Comparison of ENCODE assay signal across 8 cellular contexts in genomic region chr20:32359633-32360332, GRCh38. TPM values are rescaled to one million over a fixed set of nuclear protein-coding genes. Genes with fewer than 3 reads are reported as not detected.
DNase-seq lines count a peak whose midpoint lies in the region; ATAC-seq, FAIRE-seq and TF ChIP-seq lines count a peak whose summit lies in the region.

No MANE protein-coding gene starts in this region.

- peak; percentile 69 for FAIRE-seq in K562 (lab: Jason Lieb, UNC)

- H2BK120ac ChIP-seq in IMR-90 (ENCODE audit: low read depth, low read length), result peak overlapping the region; percentile 47; the same call in 1 of the 2 replicates

- in situ Hi-C loops in IMR-90 (cut with MboI; ENCODE audit: low sequenced_read_pairs), result no loop called here
- in situ Hi-C loops in K562 (cut with MboI), result no loop called here

- 0 out of 3 replicates have a peak overlapping the region, but pooled peaks have one; percentile 31 for H2BK15ac ChIP-seq in IMR-90 (ENCODE audit: low read depth, low read length)

- peak overlapping the region; percentile 84 for H3K4me3 ChIP-seq in BLaER1
- peak overlapping the region; percentile 92 for H3K4me3 ChIP-seq in IMR-90 (ENCODE audit: insufficient read depth, low read depth, low read length)
- peak overlapping the region; percentile 96 for H3K4me3 ChIP-seq in K562
- peak overlapping the region; percentile 87 to 96 (median 92) for H3K4me3 ChIP-seq in right lobe of liver
- peak overlapping the region; percentile 14 to 89 (median 56) for H3K4me3 ChIP-seq in thyroid gland (replicated peaks in 1 of 3)

- peak overlapping the region in 1 of 2 experiments; percentile 82; a peak in 2 of 4 replicates for H4K8ac ChIP-seq in IMR-90 (ENCODE audit: low read depth in 2 of 2, low read length in 2 of 2)

- POLR2A ChIA-PET in IMR-90 (lab: Charles Lee; ENCODE audit: unreplicated experiment) (no interaction called here), K562 (lab: Yijun Ruan, JAX) (interaction anchor here (0.6 to 2.2 kb wide), 19 partner anchors 9 to 219 kb away, joined by 3 to 16 read pairs (median 4); no protein-coding TSS in a partner anchor)

- peak overlapping the region; percentile 53 for H3K56ac ChIP-seq in IMR-90 (ENCODE audit: extremely low read depth, insufficient read depth, low read length)

- peak overlapping the region; percentile 99 for H3K9ac ChIP-seq in BLaER1
- peak overlapping the region; percentile 78 for H3K9ac ChIP-seq in IMR-90 (ENCODE audit: low read depth, low read length)
- peak overlapping the region; percentile 94 to 98 for H3K9ac ChIP-seq in K562 (ENCODE audit: insufficient read depth in 1 of 2, low read depth in 2 of 2, low read length in 2 of 2)

- H3K4me2 ChIP-seq in BLaER1 (peak overlapping the region; percentile 91), IMR-90 (ENCODE audit: low read depth, low read length) (peak overlapping the region; percentile 78), K562 (ENCODE audit: insufficient read depth, low read length) (peak overlapping the region; percentile 99)

- peaks cover 65% of the 10 kb centered on the region for H3K79me2 ChIP-seq in K562 (ENCODE audit: control insufficient read depth, insufficient read depth, low read length)

- no peak overlapping the region for H4K91ac ChIP-seq in IMR-90 (ENCODE audit: insufficient read depth, low read depth, low read length)

- CTCF ChIA-PET in IMR-90 (lab: Yijun Ruan, JAX), result interaction anchor here (0.9 to 1.1 kb wide), 2 partner anchors 14 to 25 kb away, joined by 4 to 5 read pairs; no protein-coding TSS in a partner anchor
- CTCF ChIA-PET in K562 (lab: Yijun Ruan, JAX; ENCODE audit: low intra/inter-chr PET ratio), result interaction anchor here (0.6 kb wide), 1 partner anchor 30 kb away, joined by 3 read pairs; no protein-coding TSS in a partner anchor

- TF ChIP-seq CTCF in IMR-90 (conservative IDR thresholded peaks at IDR 0.05; ENCODE audit: low read depth, low read length) (no peak), K562 (IDR thresholded peaks at IDR 0.05 in 2 of 3, conservative IDR thresholded peaks at IDR 0.05 in 1 of 3; ENCODE audit: insufficient read depth in 2 of 3, low read depth in 1 of 3, low read length in 3 of 3) (no peak), right lobe of liver (IDR thresholded peaks at IDR 0.05) (no peak), thyroid gland (IDR thresholded peaks at IDR 0.05) (no peak)

- dilution Hi-C loops in IMR-90 (cut with HindIII; ENCODE audit: low sequenced_read_pairs, unreplicated experiment), result no loop called here

- H2BK5ac ChIP-seq in IMR-90 (ENCODE audit: low read depth, low read length, poor library complexity, severe bottlenecking), result peak overlapping the region; percentile 100

- H3K23ac ChIP-seq in IMR-90 (ENCODE audit: low read depth, low read length), result peak overlapping the region; percentile 97

- H3K9me1 ChIP-seq in IMR-90 (ENCODE audit: insufficient read depth, low read length), result peaks cover 16% of the 10 kb centered on the region
- H3K9me1 ChIP-seq in K562 (ENCODE audit: control insufficient read depth, insufficient read depth, low read length), result peaks cover 3% of the 10 kb centered on the region

- H3K36me3 ChIP-seq in BLaER1 (peaks cover 14% of the 10 kb centered on the region; the same call in 1 of the 2 replicates), IMR-90 (ENCODE audit: control insufficient read depth, insufficient read depth, low read length) (no peaks in the 10 kb centered on the region; the same call in 1 of the 2 replicates), K562 (ENCODE audit: control insufficient read depth, insufficient read depth, low read length) (peaks cover 22% of the 10 kb centered on the region; the same call in 2 of the 3 replicates), right lobe of liver (no peaks in the 10 kb centered on the region), thyroid gland (no peaks in the 10 kb centered on the region)

- ATAC-seq in IMR-90 (ENCODE audit: low read depth), result no peak
- ATAC-seq in K562, result no peak
- ATAC-seq in right lobe of liver, result no peak

- H3K27ac ChIP-seq in BLaER1, result peak overlapping the region; percentile 99
- peak overlapping the region; percentile 53 for H3K27ac ChIP-seq in IMR-90 (ENCODE audit: insufficient read depth, low read length)
- peak overlapping the region; percentile 99 for H3K27ac ChIP-seq in K562 (ENCODE audit: extremely low read depth, low read depth, low read length)
- H3K27ac ChIP-seq in right lobe of liver, result peak overlapping the region; percentile 84 to 97 (median 94)
- H3K27ac ChIP-seq in thyroid gland, result peak overlapping the region; percentile 82 to 96 (median 95)

- H3K79me1 ChIP-seq in IMR-90 (ENCODE audit: low read depth in 1 of 2, low read length in 2 of 2), result peaks cover 5 to 44% of the 10 kb centered on the region in 2 experiments; a peak in 2 of 4 replicates

- H2AK5ac ChIP-seq in IMR-90 (ENCODE audit: low read depth, low read length), result peak overlapping the region; percentile 86

- H4K5ac ChIP-seq in IMR-90 (ENCODE audit: low read depth, low read length), result no peak overlapping the region

- TF ChIP-seq EP300 in K562 (IDR thresholded peaks at IDR 0.05; ENCODE audit: low read length), result no peak

- peaks cover 59% of the 10 kb centered on the region for H4K20me1 ChIP-seq in BLaER1
- peaks cover 65% of the 10 kb centered on the region for H4K20me1 ChIP-seq in IMR-90 (ENCODE audit: insufficient read depth, low read length)
- peaks cover 33% of the 10 kb centered on the region for H4K20me1 ChIP-seq in K562 (replicated peaks; ENCODE audit: control insufficient read depth, insufficient read depth, low read length)

- peak overlapping the region; percentile 96 for H2AK9ac ChIP-seq in IMR-90 (replicated peaks; ENCODE audit: low read depth, low read length, poor library complexity)

- DNase-seq in IMR-90, result peak; percentile 31
- peak in 1 of 4 experiments; percentile 48 for DNase-seq in K562 (ENCODE audit: extremely low read depth in 1 of 4, low spot score in 3 of 4)
- DNase-seq in right lobe of liver, result no peak
- no peak for DNase-seq in thyroid gland
- no peak for DNase-seq in amniotic stem cell (lab: John Stamatoyannopoulos, UW)
- DNase-seq in COLO668 (lab: John Stamatoyannopoulos, UW; ENCODE audit: unreplicated experiment), result no peak
- no peak for DNase-seq in NCI-H1436 (lab: John Stamatoyannopoulos, UW)

- peak overlapping the region; percentile 89 for H3K4ac ChIP-seq in IMR-90 (ENCODE audit: low read depth, low read length)

- WGBS in IMR-90 (ENCODE audit: extremely low coverage in 2 of 2, insufficient read length in 1 of 2), 2 experiments, result no CpG with 5 or more reads among the region's 11 CpGs
- WGBS in K562 (ENCODE audit: insufficient coverage, low coverage, missing lambda C conversion rate), result 4% methylated on average over 11 of the region's 11 CpGs
- WGBS in right lobe of liver (ENCODE audit: insufficient coverage, low coverage, low lambda C conversion rate, missing lambda C conversion rate), result 4% methylated on average over 11 of the region's 11 CpGs
- WGBS in thyroid gland, 2 donors, result 6 to 7% methylated on average over 11 of the region's 11 CpGs

- peak; percentile 25; the same call in 1 of the 2 replicates for TF ChIP-seq POLR2A in IMR-90 (IDR thresholded peaks at IDR 0.05; ENCODE audit: low read depth, low read length)
- no peak for TF ChIP-seq POLR2A in K562 (conservative IDR thresholded peaks at IDR 0.05)
- no peak for TF ChIP-seq POLR2A in right lobe of liver (IDR thresholded peaks at IDR 0.05)
- no peak for TF ChIP-seq POLR2A in thyroid gland (IDR thresholded peaks at IDR 0.05)

- no peak overlapping the region for H2AFZ ChIP-seq in IMR-90 (replicated peaks; ENCODE audit: low read length, poor library complexity)
- H2AFZ ChIP-seq in K562 (ENCODE audit: low read depth, low read length), result peak overlapping the region; percentile 67

- peak overlapping the region; percentile 8; the same call in 1 of the 2 replicates for H2BK20ac ChIP-seq in IMR-90 (ENCODE audit: low read depth, low read length)

- BruUV-seq in IMR-90 (replicated peaks; lab: Mats Ljungman, UMichigan), result TSS peak; percentile 51
- BruUV-seq in K562 (replicated peaks; lab: Mats Ljungman, UMichigan), result TSS peak; percentile 57

- no peaks in the 10 kb centered on the region for H3K27me3 ChIP-seq in BLaER1
- no peaks in the 10 kb centered on the region for H3K27me3 ChIP-seq in IMR-90 (ENCODE audit: control insufficient read depth, insufficient read depth, low read length)
- no peaks in the 10 kb centered on the region for H3K27me3 ChIP-seq in K562 (ENCODE audit: control insufficient read depth in 2 of 2, insufficient read depth in 2 of 2, low read length in 2 of 2)
- no peaks in the 10 kb centered on the region for H3K27me3 ChIP-seq in right lobe of liver
- no peaks in the 10 kb centered on the region for H3K27me3 ChIP-seq in thyroid gland

- no peak for TF ChIP-seq RAD21 in IMR-90 (IDR thresholded peaks at IDR 0.05; ENCODE audit: low read length)
- TF ChIP-seq RAD21 in K562 (CRISPR knock-in tag; conservative IDR thresholded peaks at IDR 0.05 in 1 of 2, IDR thresholded peaks at IDR 0.05 in 1 of 2), result no peak

- H3K18ac ChIP-seq in IMR-90 (ENCODE audit: low read depth, low read length), result no peak overlapping the region

- H3K14ac ChIP-seq in IMR-90 (replicated peaks; ENCODE audit: low read depth, low read length), result peak overlapping the region; percentile 92

- H3K4me1 ChIP-seq in BLaER1, result peaks cover 71% of the 10 kb centered on the region
- peaks cover 3% of the 10 kb centered on the region for H3K4me1 ChIP-seq in IMR-90 (ENCODE audit: control insufficient read depth, insufficient read depth, low read length)
- H3K4me1 ChIP-seq in K562 (replicated peaks in 1 of 2; ENCODE audit: control insufficient read depth in 2 of 2, insufficient read depth in 2 of 2, low read length in 2 of 2), result peaks cover 17 to 33% of the 10 kb centered on the region in 2 experiments
- peaks cover 0 to 37% (median 13%) of the 10 kb centered on the region in 4 donors for H3K4me1 ChIP-seq in right lobe of liver
- peaks cover 33 to 53% of the 10 kb centered on the region in 2 donors for H3K4me1 ChIP-seq in thyroid gland

- no peaks in the 10 kb centered on the region for H3K9me3 ChIP-seq in BLaER1
- 0 out of 2 replicates have a peak, but pooled peaks cover 3% of the 10 kb centered on the region for H3K9me3 ChIP-seq in IMR-90 (ENCODE audit: control insufficient read depth, insufficient read depth, low read length)
- H3K9me3 ChIP-seq in K562 (replicated peaks; ENCODE audit: control insufficient read depth, insufficient read depth, low read depth, low read length), result no peaks in the 10 kb centered on the region
- no peaks in the 10 kb centered on the region for H3K9me3 ChIP-seq in right lobe of liver
- no peaks in the 10 kb centered on the region for H3K9me3 ChIP-seq in thyroid gland

- intact Hi-C loops in IMR-90 (cut with micrococcal nuclease), result loop anchor here (5.0 kb wide), 1 partner anchor 38 kb away; no protein-coding TSS in a partner anchor
- intact Hi-C loops in K562 (cut with micrococcal nuclease), result loop anchor here (2.0 to 10.0 kb wide), 4 partner anchors 37 to 223 kb away; partner anchors contain the start of genes PLAGL2 and POFUT1
- intact Hi-C loops in right lobe of liver (cut with DNase I), result loop anchor here in 1 of 2 donors (10.0 kb wide), 1 partner anchor 95 kb away; no protein-coding TSS in a partner anchor
- intact Hi-C loops in thyroid gland (cut with DNase I), result loop anchor here (5.0 to 10.0 kb wide), 2 partner anchors 95 to 123 kb away; no protein-coding TSS in a partner anchor

RNA-seq across cellular contexts. Expression of gene ASXL1, which starts 1.7 kb away (rescaled TPM):
- total RNA-seq in IMR-90 (2012; rRNA removed) (29.9 and 33.3 TPM in 2 replicates), K562 (2014; rRNA removed) (20.5 and 25.7 TPM in 2 replicates), K562 (2014; rRNA removed; fragmentation: Illumina TruSeq; extraction: Trizol) (32.3 and 36.0 TPM in 2 replicates), K562 (2015; rRNA removed; fragmentation: Illumina TruSeq; extraction: Trizol) (25.7 and 27.7 TPM in 2 replicates), K562 (2021) (63.5 and 65.3 TPM in 2 replicates), right lobe of liver (10 to 100 TPM; 18.9 to 41.8 (median 26.0) TPM), thyroid gland (100 to 1,000 TPM in 1 of 4 donors, 10 to 100 TPM in 3; 62.1 to 155 (median 67.5) TPM)
- polyA plus RNA-seq in IMR-90 (2012; rRNA removed) (35.2 and 37.1 TPM in 2 replicates), K562 (2011; rRNA removed) (48.7 and 56.4 TPM in 2 replicates), K562 (2014; fragmentation: Illumina TruSeq; extraction: Trizol) (45.1 and 48.7 TPM in 2 replicates), K562 (2014; fragmentation: Nextera tagmentation; extraction: Ambion mirVana) (1 to 10 TPM; 6.5 to 8.4 TPM), K562 (2014; rRNA removed) (38.6 and 44.3 TPM in 2 replicates)
- 14.9 and 24.1 TPM in 2 replicates for polyA plus RNA-seq in IMR-90 (2012; cell fraction: cytosol; rRNA removed)
- 156 and 211 TPM in 2 replicates for polyA plus RNA-seq in IMR-90 (2012; cell fraction: nucleus; rRNA removed; ENCODE audit: low replicate concordance)
- total RNA-seq in K562 (2011; cell fraction: chromatin; rRNA removed; ENCODE audit: low replicate concordance), result 293 and 377 TPM in 2 replicates
- 176 and 183 TPM in 2 replicates for total RNA-seq in K562 (2011; cell fraction: nucleolus; rRNA removed)
- 261 and 321 TPM in 2 replicates for total RNA-seq in K562 (2011; cell fraction: nucleoplasm; rRNA removed)
- 23.8 and 39.3 TPM in 2 replicates for polyA plus RNA-seq in K562 (2011; cell fraction: cytosol; rRNA removed)
- 222 and 235 TPM in 2 replicates for polyA plus RNA-seq in K562 (2011; cell fraction: nucleus; rRNA removed)
- 39.0 and 51.7 TPM in 2 replicates for polyA plus RNA-seq in K562 (2012)
- polyA minus RNA-seq in K562 (2011; rRNA and poly(A)+ RNA removed), result 65.7 and 67.5 TPM in 2 replicates
- 23.8 and 28.4 TPM in 2 replicates for polyA minus RNA-seq in K562 (2011; cell fraction: cytosol; rRNA and poly(A)+ RNA removed)
- polyA minus RNA-seq in K562 (2011; cell fraction: nucleus; rRNA and poly(A)+ RNA removed), result 55.1 and 86.6 TPM in 2 replicates
